1 cellular context compared by ENCODE assay signal in the genomic region with DNA sequence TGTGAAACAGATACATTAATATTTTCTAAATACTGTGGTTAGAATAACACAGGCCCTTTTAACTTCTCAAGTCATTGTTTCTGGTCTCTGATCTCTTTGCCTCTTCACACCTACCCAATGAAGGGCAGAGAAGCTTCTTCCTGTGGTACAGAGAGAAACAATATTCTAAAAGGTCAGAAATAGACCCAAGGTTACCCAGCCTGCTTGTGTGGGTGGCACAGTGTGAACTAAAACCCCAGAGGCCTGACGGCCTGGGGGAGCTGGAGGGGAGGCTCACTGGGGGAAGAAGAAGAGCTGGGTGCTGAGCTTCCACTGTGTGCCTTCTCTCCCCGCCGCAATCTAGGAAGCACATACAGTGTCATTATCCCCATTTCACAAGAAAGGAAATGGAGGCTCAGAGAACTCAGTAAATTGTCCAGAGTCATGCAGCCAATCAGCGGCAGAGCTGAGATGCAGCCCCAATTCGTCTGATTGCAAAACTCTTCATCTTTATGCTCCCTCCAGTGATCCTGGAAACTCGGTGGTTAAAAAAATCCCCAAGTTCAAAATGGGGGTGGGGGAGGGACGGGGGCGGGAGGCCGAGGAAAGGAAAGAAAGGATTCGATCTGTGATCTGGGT.
A peak's percentile ranks its signal among the peaks of the same experiment; 100 is the strongest.
TF ChIP-seq lines count a peak whose summit lies in the region.

No MANE protein-coding gene starts in this region.

TF ChIP-seq in GM12878, 131 proteins besides CTCF, POLR2A, EP300 and RAD21 (continued from another document and continues in another):
- TF ChIP-seq, protein P1, sequence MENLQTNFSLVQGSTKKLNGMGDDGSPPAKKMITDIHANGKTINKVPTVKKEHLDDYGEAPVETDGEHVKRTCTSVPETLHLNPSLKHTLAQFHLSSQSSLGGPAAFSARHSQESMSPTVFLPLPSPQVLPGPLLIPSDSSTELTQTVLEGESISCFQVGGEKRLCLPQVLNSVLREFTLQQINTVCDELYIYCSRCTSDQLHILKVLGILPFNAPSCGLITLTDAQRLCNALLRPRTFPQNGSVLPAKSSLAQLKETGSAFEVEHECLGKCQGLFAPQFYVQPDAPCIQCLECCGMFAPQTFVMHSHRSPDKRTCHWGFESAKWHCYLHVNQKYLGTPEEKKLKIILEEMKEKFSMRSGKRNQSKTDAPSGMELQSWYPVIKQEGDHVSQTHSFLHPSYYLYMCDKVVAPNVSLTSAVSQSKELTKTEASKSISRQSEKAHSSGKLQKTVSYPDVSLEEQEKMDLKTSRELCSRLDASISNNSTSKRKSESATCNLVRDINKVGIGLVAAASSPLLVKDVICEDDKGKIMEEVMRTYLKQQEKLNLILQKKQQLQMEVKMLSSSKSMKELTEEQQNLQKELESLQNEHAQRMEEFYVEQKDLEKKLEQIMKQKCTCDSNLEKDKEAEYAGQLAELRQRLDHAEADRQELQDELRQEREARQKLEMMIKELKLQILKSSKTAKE (IDR thresholded peaks at IDR 0.05; ENCODE audit: low read depth, poor library complexity, severe bottlenecking), result peak; percentile 88
- TF ChIP-seq RFX5 (IDR thresholded peaks at IDR 0.05; ENCODE audit: low read depth, low read length) (no peak), SUPT20H (IDR thresholded peaks at IDR 0.05; ENCODE audit: borderline replicate concordance, control insufficient read depth, low read depth, low read length) (no peak), SP1 (IDR thresholded peaks at IDR 0.05; ENCODE audit: low read depth, low read length) (no peak), YBX1 (IDR thresholded peaks at IDR 0.05) (no peak), SMC3 (IDR thresholded peaks at IDR 0.05; ENCODE audit: borderline replicate concordance, low read length) (no peak), PKNOX1 (IDR thresholded peaks at IDR 0.05) (no peak), IRF5 (IDR thresholded peaks at IDR 0.05; ENCODE audit: borderline replicate concordance) (no peak), IKZF1 (conservative IDR thresholded peaks at IDR 0.05) (peak; percentile 65; the same call in 1 of the 2 replicates), IRF3 (IDR thresholded peaks at IDR 0.05) (no peak), IRF4 (IDR thresholded peaks at IDR 0.05; ENCODE audit: low read depth, low read length) (no peak), WRNIP1 (IDR thresholded peaks at IDR 0.05; ENCODE audit: borderline replicate concordance, low read depth, low read length) (no peak), MYC (IDR thresholded peaks at IDR 0.05; ENCODE audit: insufficient read depth, insufficient read length, insufficient replicate concordance, low read length, severe bottlenecking) (no peak), E2F4 (IDR thresholded peaks at IDR 0.05; ENCODE audit: low read depth, low read length) (no peak), SPI1 (IDR thresholded peaks at IDR 0.05; ENCODE audit: borderline replicate concordance, insufficient read depth, low read depth, low read length) (no peak), SUZ12 (IDR thresholded peaks at IDR 0.05; ENCODE audit: unreplicated experiment) (no peak), PML (IDR thresholded peaks at IDR 0.05; ENCODE audit: low read length) (peak; percentile 49; the same call in 1 of the 2 replicates), BACH1 (IDR thresholded peaks at IDR 0.05; ENCODE audit: borderline replicate concordance) (no peak), ZNF24 (IDR thresholded peaks at IDR 0.05) (no peak), SRF (IDR thresholded peaks at IDR 0.05; ENCODE audit: low read depth in 2 of 2, low read length in 2 of 2) (no peak), EED (IDR thresholded peaks at IDR 0.05; ENCODE audit: low read depth) (no peak), HDGF (IDR thresholded peaks at IDR 0.05) (no peak), ZSCAN29 (IDR thresholded peaks at IDR 0.05) (no peak), MAX (IDR thresholded peaks at IDR 0.05; ENCODE audit: low read depth, low read length) (no peak), STAT1 (conservative IDR thresholded peaks at IDR 0.05) (no peak), ZBTB4 (CRISPR knock-in tag; IDR thresholded peaks at IDR 0.05) (no peak), PRDM15 (CRISPR knock-in tag; IDR thresholded peaks at IDR 0.05) (no peak), HCFC1 (IDR thresholded peaks at IDR 0.05; ENCODE audit: low read length) (no peak), MTA3 (IDR thresholded peaks at IDR 0.05; ENCODE audit: borderline replicate concordance, low read length) (0 out of 2 replicates have a peak, but pooled peaks have one; percentile 71), ZNF274 (IDR thresholded peaks at IDR 0.05; ENCODE audit: insufficient read depth, insufficient read length) (no peak), STAT3 (IDR thresholded peaks at IDR 0.05; ENCODE audit: low read depth, low read length) (no peak), SIN3A (IDR thresholded peaks at IDR 0.05; ENCODE audit: low read depth, low read length) (no peak), MEF2A (IDR thresholded peaks at IDR 0.05; ENCODE audit: insufficient read depth, low read depth, low read length) (peak; percentile 82), SMAD5 (IDR thresholded peaks at IDR 0.05; ENCODE audit: low read depth) (no peak; the same call in 1 of the 2 replicates), TCF12 (IDR thresholded peaks at IDR 0.05; ENCODE audit: low read depth, low read length) (0 out of 2 replicates have a peak, but pooled peaks have one; percentile 38), POU2F2 (IDR thresholded peaks at IDR 0.05; ENCODE audit: borderline replicate concordance, low read depth, low read length) (no peak), MEF2B (IDR thresholded peaks at IDR 0.05; ENCODE audit: partially characterized antibody, poor library complexity, severe bottlenecking) (peak; percentile 96), FOXK2 (IDR thresholded peaks at IDR 0.05) (no peak), RUNX3 (IDR thresholded peaks at IDR 0.05; ENCODE audit: low read length) (peak; percentile 84), SMAD1 (IDR thresholded peaks at IDR 0.05; ENCODE audit: low read depth, partially characterized antibody) (no peak), EGR1 (IDR thresholded peaks at IDR 0.05; ENCODE audit: borderline replicate concordance in 1 of 2, low read depth in 2 of 2, low read length in 2 of 2) (peak in 1 of 2 experiments; percentile 75; a peak in 1 of 3 replicates), HDAC6 (IDR thresholded peaks at IDR 0.05; ENCODE audit: unreplicated experiment) (no peak)
- TF ChIP-seq, protein P2, sequence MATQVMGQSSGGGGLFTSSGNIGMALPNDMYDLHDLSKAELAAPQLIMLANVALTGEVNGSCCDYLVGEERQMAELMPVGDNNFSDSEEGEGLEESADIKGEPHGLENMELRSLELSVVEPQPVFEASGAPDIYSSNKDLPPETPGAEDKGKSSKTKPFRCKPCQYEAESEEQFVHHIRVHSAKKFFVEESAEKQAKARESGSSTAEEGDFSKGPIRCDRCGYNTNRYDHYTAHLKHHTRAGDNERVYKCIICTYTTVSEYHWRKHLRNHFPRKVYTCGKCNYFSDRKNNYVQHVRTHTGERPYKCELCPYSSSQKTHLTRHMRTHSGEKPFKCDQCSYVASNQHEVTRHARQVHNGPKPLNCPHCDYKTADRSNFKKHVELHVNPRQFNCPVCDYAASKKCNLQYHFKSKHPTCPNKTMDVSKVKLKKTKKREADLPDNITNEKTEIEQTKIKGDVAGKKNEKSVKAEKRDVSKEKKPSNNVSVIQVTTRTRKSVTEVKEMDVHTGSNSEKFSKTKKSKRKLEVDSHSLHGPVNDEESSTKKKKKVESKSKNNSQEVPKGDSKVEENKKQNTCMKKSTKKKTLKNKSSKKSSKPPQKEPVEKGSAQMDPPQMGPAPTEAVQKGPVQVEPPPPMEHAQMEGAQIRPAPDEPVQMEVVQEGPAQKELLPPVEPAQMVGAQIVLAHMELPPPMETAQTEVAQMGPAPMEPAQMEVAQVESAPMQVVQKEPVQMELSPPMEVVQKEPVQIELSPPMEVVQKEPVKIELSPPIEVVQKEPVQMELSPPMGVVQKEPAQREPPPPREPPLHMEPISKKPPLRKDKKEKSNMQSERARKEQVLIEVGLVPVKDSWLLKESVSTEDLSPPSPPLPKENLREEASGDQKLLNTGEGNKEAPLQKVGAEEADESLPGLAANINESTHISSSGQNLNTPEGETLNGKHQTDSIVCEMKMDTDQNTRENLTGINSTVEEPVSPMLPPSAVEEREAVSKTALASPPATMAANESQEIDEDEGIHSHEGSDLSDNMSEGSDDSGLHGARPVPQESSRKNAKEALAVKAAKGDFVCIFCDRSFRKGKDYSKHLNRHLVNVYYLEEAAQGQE (IDR thresholded peaks at IDR 0.05; ENCODE audit: low read depth, low read length), result no peak
